ENCODE assay signal across 9 cellular contexts in genomic region chr3:128322030-128323022, GRCh38.
DNase-seq lines count a peak whose midpoint lies in the region; ATAC-seq and TF ChIP-seq lines count a peak whose summit lies in the region.
"Had no signal": no experiment of that assay in that cellular context is flagged by ENCODE, and none has a peak within 500 bp of the region (broad histone marks: within the 10 kb centered on the region; RNA-seq: fewer than 3 reads in every experiment).

No MANE protein-coding gene starts in this region.

- H2AFZ ChIP-seq in Loucy (ENCODE audit: low read length) = no peak overlapping the region

- H3K27me3 ChIP-seq in Loucy (ENCODE audit: insufficient read depth, low read length, poor library complexity, severe bottlenecking) (no peaks in the 10 kb centered on the region), endodermal cell (ENCODE audit: control insufficient read depth, insufficient read depth, low read length, poor library complexity, severe bottlenecking) (no peaks in the 10 kb centered on the region), tibial nerve (no peaks in the 10 kb centered on the region)
- no peaks in the 10 kb centered on the region for H3K27me3 ChIP-seq in naive thymus-derived CD4-positive, alpha-beta T cell (ENCODE audit: control insufficient read depth in 2 of 2, insufficient read depth in 2 of 2, low read length in 2 of 2)

- CTCF ChIA-PET in activated CD4-positive, alpha-beta memory T cell treated with anti-CD3 and anti-CD28 coated beads, Interleukin-2, amount 10 ng/mL, durations not matched to agents 7 days and 5 days (lab: Charles Lee) = interaction anchor here (0.7 to 3.2 kb wide), 10 partner anchors 14 to 228 kb away, joined by 3 to 19 read pairs (median 3); no protein-coding TSS in a partner anchor
- CTCF ChIA-PET in naive thymus-derived CD4-positive, alpha-beta T cell (lab: Charles Lee) = interaction anchor here (0.5 to 7.5 kb wide), 21 partner anchors 8 to 227 kb away, joined by 3 to 91 read pairs (median 4); no protein-coding TSS in a partner anchor

- H3K27me3 Mint-ChIP-seq in activated CD4-positive, alpha-beta memory T cell treated with anti-CD3 and anti-CD28 coated beads, Interleukin-2, amount 10 ng/mL, durations not matched to agents 7 days and 5 days = no peaks in the 10 kb centered on the region
- no peaks in the 10 kb centered on the region for H3K27me3 Mint-ChIP-seq in endodermal cell (ENCODE audit: insufficient read depth)
- H3K27me3 Mint-ChIP-seq in naive thymus-derived CD4-positive, alpha-beta T cell = no peaks in the 10 kb centered on the region
- H3K27me3 Mint-ChIP-seq: IgD-negative memory B cell had no signal

- no peak for TF ChIP-seq POLR2A in tibial nerve (IDR thresholded peaks at IDR 0.05)

- peak; percentile 73 for TF ChIP-seq CTCF in Loucy (conservative IDR thresholded peaks at IDR 0.05; ENCODE audit: low read length)
- peak; percentile 85 for TF ChIP-seq CTCF in endodermal cell (conservative IDR thresholded peaks at IDR 0.05)
- TF ChIP-seq CTCF in tibial nerve (IDR thresholded peaks at IDR 0.05) = peak; percentile 26 to 70 (median 44)

- H3F3A ChIP-seq in Loucy (ENCODE audit: low read depth) = no peaks in the 10 kb centered on the region

- no peaks in the 10 kb centered on the region for H3K9me2 ChIP-seq in Loucy (replicated peaks; ENCODE audit: low read depth, low read length)

- 85 to 86% methylated on average over 10 to 14 of the region's 14 CpGs for WGBS in endodermal cell (ENCODE audit: insufficient coverage in 1 of 2, insufficient read length in 1 of 2), 2 experiments
- 86 to 87% methylated on average over 12 to 14 of the region's 14 CpGs for WGBS in tibial nerve, 2 donors

- H3K36me3 ChIP-seq in Loucy (ENCODE audit: insufficient read depth, low read length) (peaks cover 3% of the 10 kb centered on the region; the same call in 1 of the 2 replicates), endodermal cell (ENCODE audit: control insufficient read depth, insufficient read depth, low read length) (no peaks in the 10 kb centered on the region), tibial nerve (peaks cover 0 to 29% (median 0%) of the 10 kb centered on the region in 3 donors)
- H3K36me3 ChIP-seq in naive thymus-derived CD4-positive, alpha-beta T cell (ENCODE audit: control insufficient read depth in 2 of 3, insufficient read depth in 3 of 3, low read length in 3 of 3) = no peaks in the 10 kb centered on the region

- H3K9ac ChIP-seq in Loucy (ENCODE audit: low read depth, low read length, poor library complexity, severe bottlenecking) (no peak overlapping the region), endodermal cell (ENCODE audit: extremely low read depth, low read length, poor library complexity, severe bottlenecking) (no peak overlapping the region)

- peak; percentile 67 for ATAC-seq in naive thymus-derived CD4-positive, alpha-beta T cell
- no peak for ATAC-seq in HG02938 (IDR thresholded peaks at IDR 0.05; ENCODE audit: unreplicated experiment)

- intact Hi-C loops in naive thymus-derived CD4-positive, alpha-beta T cell (cut with micrococcal nuclease) = loop anchor here (1.0 to 10.0 kb wide), 10 partner anchors 15 to 247 kb away; partner anchors contain the start of genes EEFSEC (in 2 of the 2) and RUVBL1 (in 1 of the 2)

- H3K27ac ChIP-seq in endodermal cell (ENCODE audit: low read depth, low read length) (no peak overlapping the region), tibial nerve (no peak overlapping the region)
- H3K27ac ChIP-seq in naive thymus-derived CD4-positive, alpha-beta T cell (ENCODE audit: low read depth, low read length) = peak overlapping the region; percentile 78

- POLR2A ChIA-PET in activated CD4-positive, alpha-beta memory T cell treated with anti-CD3 and anti-CD28 coated beads, Interleukin-2, amount 10 ng/mL, durations not matched to agents 7 days and 5 days (lab: Charles Lee) = no interaction called here
- POLR2A ChIA-PET in naive thymus-derived CD4-positive, alpha-beta T cell (lab: Charles Lee) = interaction anchor here (0.8 to 2.5 kb wide), 6 partner anchors 14 to 199 kb away, joined by 3 to 15 read pairs (median 4); partner anchors contain the start of gene RUVBL1

- H3K27ac Mint-ChIP-seq in activated CD4-positive, alpha-beta memory T cell treated with anti-CD3 and anti-CD28 coated beads, Interleukin-2, amount 10 ng/mL, durations not matched to agents 7 days and 5 days = no peak overlapping the region
- no peak overlapping the region for H3K27ac Mint-ChIP-seq in endodermal cell
- peak overlapping the region in 8 of 9 donors; percentile 70 to 91 (median 84) for H3K27ac Mint-ChIP-seq in naive thymus-derived CD4-positive, alpha-beta T cell

- peaks cover 20% of the 10 kb centered on the region for H3K4me1 ChIP-seq in Loucy (ENCODE audit: insufficient read depth, low read length, poor library complexity, severe bottlenecking)
- H3K4me1 ChIP-seq in endodermal cell (ENCODE audit: control insufficient read depth, insufficient read depth, low read length) = no peaks in the 10 kb centered on the region
- H3K4me1 ChIP-seq in naive thymus-derived CD4-positive, alpha-beta T cell (ENCODE audit: control insufficient read depth in 2 of 2, insufficient read depth in 2 of 2, low read length in 2 of 2) = peaks cover 3 to 54% of the 10 kb centered on the region in 2 donors
- peaks cover 0 to 5% (median 0%) of the 10 kb centered on the region in 4 donors for H3K4me1 ChIP-seq in tibial nerve

- DNase-seq in COR-L47 (lab: John Stamatoyannopoulos, UW) (peak; percentile 46), endodermal cell (peak; percentile 93), tibial nerve (ENCODE audit: low spot score in 2 of 2) (peak in 1 of 2 donors; percentile 20), OCI-M2 (lab: John Stamatoyannopoulos, UW; ENCODE audit: unreplicated experiment) (no peak)
- peak; percentile 58 for DNase-seq in activated CD4-positive, alpha-beta memory T cell treated with anti-CD3 and anti-CD28 coated beads, Interleukin-2, amount 10 ng/mL, durations not matched to agents 7 days and 5 days
- peak; percentile 32 to 74 (median 68) for DNase-seq in naive thymus-derived CD4-positive, alpha-beta T cell

- H3K4me3 ChIP-seq in Loucy (ENCODE audit: low read length, poor library complexity, severe bottlenecking) (no peak overlapping the region), endodermal cell (ENCODE audit: low read length) (no peak overlapping the region), tibial nerve (no peak overlapping the region)
- no peak overlapping the region for H3K4me3 ChIP-seq in naive thymus-derived CD4-positive, alpha-beta T cell (ENCODE audit: low read length)

- peaks cover 17% of the 10 kb centered on the region for H3K4me1 Mint-ChIP-seq in activated CD4-positive, alpha-beta memory T cell treated with anti-CD3 and anti-CD28 coated beads, Interleukin-2, amount 10 ng/mL, durations not matched to agents 7 days and 5 days
- H3K4me1 Mint-ChIP-seq in endodermal cell = peaks cover 3% of the 10 kb centered on the region
- H3K4me1 Mint-ChIP-seq in naive thymus-derived CD4-positive, alpha-beta T cell = peaks cover 18 to 84% (median 75%) of the 10 kb centered on the region in 7 donors
- H3K4me1 Mint-ChIP-seq: IgD-negative memory B cell had no signal

- H3K4me3 Mint-ChIP-seq in activated CD4-positive, alpha-beta memory T cell treated with anti-CD3 and anti-CD28 coated beads, Interleukin-2, amount 10 ng/mL, durations not matched to agents 7 days and 5 days = no peak overlapping the region
- no peak overlapping the region for H3K4me3 Mint-ChIP-seq in endodermal cell
- H3K4me3 Mint-ChIP-seq in naive thymus-derived CD4-positive, alpha-beta T cell = peak overlapping the region in 3 of 10 donors; percentile 11 to 33 (median 25)
- H3K4me3 Mint-ChIP-seq: IgD-negative memory B cell had no signal

- H3K9me3 Mint-ChIP-seq in activated CD4-positive, alpha-beta memory T cell treated with anti-CD3 and anti-CD28 coated beads, Interleukin-2, amount 10 ng/mL, durations not matched to agents 7 days and 5 days = no peaks in the 10 kb centered on the region
- H3K9me3 Mint-ChIP-seq in endodermal cell = no peaks in the 10 kb centered on the region
- H3K9me3 Mint-ChIP-seq in naive thymus-derived CD4-positive, alpha-beta T cell = no peaks in the 10 kb centered on the region
- H3K9me3 Mint-ChIP-seq: IgD-negative memory B cell had no signal

- no peaks in the 10 kb centered on the region for H3K79me2 ChIP-seq in Loucy (ENCODE audit: insufficient read depth, low read length)

- no peaks in the 10 kb centered on the region for H3K9me3 ChIP-seq in Loucy (ENCODE audit: insufficient read depth, low read depth, low read length)
- H3K9me3 ChIP-seq in endodermal cell (ENCODE audit: control insufficient read depth, low read length) = no peaks in the 10 kb centered on the region
- H3K9me3 ChIP-seq in naive thymus-derived CD4-positive, alpha-beta T cell (ENCODE audit: control insufficient read depth in 2 of 3, low read length in 3 of 3) = no peaks in the 10 kb centered on the region
- H3K9me3 ChIP-seq in tibial nerve = no peaks in the 10 kb centered on the region

- no peak overlapping the region for H3K4me2 ChIP-seq in Loucy (ENCODE audit: low read depth, low read length, poor library complexity, severe bottlenecking)

- no peaks in the 10 kb centered on the region for H4K20me1 ChIP-seq in Loucy (ENCODE audit: insufficient read depth, low read length, poor library complexity, severe bottlenecking)

- no peak for TF ChIP-seq EP300 in tibial nerve (IDR thresholded peaks at IDR 0.05)

- H3K36me3 Mint-ChIP-seq in activated CD4-positive, alpha-beta memory T cell treated with anti-CD3 and anti-CD28 coated beads, Interleukin-2, amount 10 ng/mL, durations not matched to agents 7 days and 5 days (ENCODE audit: low read depth) = no peaks in the 10 kb centered on the region
- H3K36me3 Mint-ChIP-seq in endodermal cell (ENCODE audit: low read depth) = no peaks in the 10 kb centered on the region
- peaks cover 0 to 24% (median 0%) of the 10 kb centered on the region in 5 donors for H3K36me3 Mint-ChIP-seq in naive thymus-derived CD4-positive, alpha-beta T cell

Comparison
In these comparisons a context has a peak if more than half of its experiments do, and no peak if none do; other contexts are left out.
1. H3K27ac Mint-ChIP-seq: peak in naive thymus-derived CD4-positive, alpha-beta T cell (8 of 9); none in activated CD4-positive, alpha-beta memory T cell treated with anti-CD3 and anti-CD28 coated beads, Interleukin-2, amount 10 ng/mL, durations not matched to agents 7 days and 5 days (single experiment) and endodermal cell (single experiment).
2. Peak in every context shown above with its lines, with median percentiles within 50 percentile points of each other: CTCF ChIP-seq.